Comparison of ENCODE assay signal across 9 cellular contexts in genomic region chr1:150168960-150169565, GRCh38. TPM values are rescaled to one million over a fixed set of nuclear protein-coding genes. Genes with fewer than 3 reads are reported as not detected.
DNase-seq lines count a peak whose midpoint lies in the region; ATAC-seq, FAIRE-seq and TF ChIP-seq lines count a peak whose summit lies in the region.
"Had no signal": no experiment of that assay in that cellular context is flagged by ENCODE, and none has a peak within 500 bp of the region (broad histone marks: within the 10 kb centered on the region; RNA-seq: fewer than 3 reads in every experiment).

No MANE protein-coding gene starts in this region.

- intact Hi-C loops in activated CD8-positive, alpha-beta T cell treated with anti-CD3 and anti-CD28 coated beads for 36 hours (cut with micrococcal nuclease) = loop anchor here (2.0 to 5.0 kb wide), 2 partner anchors 96 to 207 kb away; no protein-coding TSS in a partner anchor
- intact Hi-C loops in mucosa of descending colon (cut with DNase I, micrococcal nuclease) = loop anchor here (10.0 kb wide), 2 partner anchors 94 to 204 kb away; no protein-coding TSS in a partner anchor

- H3K79me2 ChIP-seq in H1 (ENCODE audit: control insufficient read depth in 1 of 2, insufficient read depth in 2 of 2, low read length in 2 of 2) = no peaks in the 10 kb centered on the region

- no peak overlapping the region for H3K56ac ChIP-seq in H1 (replicated peaks; ENCODE audit: insufficient read length, low read depth, low read length)

- no peak overlapping the region for H3K14ac ChIP-seq in H1 (ENCODE audit: insufficient read length)

- H3K27ac Mint-ChIP-seq in activated CD8-positive, alpha-beta T cell treated with anti-CD3 and anti-CD28 coated beads for 36 hours = no peak overlapping the region
- H3K27ac Mint-ChIP-seq in type B pancreatic cell = no peak overlapping the region

- POLR2A ChIA-PET in activated CD8-positive, alpha-beta T cell treated with anti-CD3 and anti-CD28 coated beads for 36 hours (lab: Charles Lee) = interaction anchor here (0.5 to 1.0 kb wide), 2 partner anchors 96 to 143 kb away, joined by 3 read pairs; no protein-coding TSS in a partner anchor
- POLR2A ChIA-PET in H1 (lab: Charles Lee; ENCODE audit: partially characterized antibody) = interaction anchor here (0.6 to 1.4 kb wide), 6 partner anchors 39 to 324 kb away, joined by 3 to 6 read pairs (median 4); partner anchors contain the start of gene OTUD7B

- H2BK5ac ChIP-seq in H1 (ENCODE audit: low read depth, low read length) = no peak overlapping the region

- H3K4me3 Mint-ChIP-seq in activated CD8-positive, alpha-beta T cell treated with anti-CD3 and anti-CD28 coated beads for 36 hours = no peak overlapping the region
- H3K4me3 Mint-ChIP-seq in type B pancreatic cell = no peak overlapping the region

- CTCF ChIA-PET in activated CD8-positive, alpha-beta T cell treated with anti-CD3 and anti-CD28 coated beads for 36 hours (lab: Charles Lee) = interaction anchor here (0.7 to 6.1 kb wide), 19 partner anchors 9 to 281 kb away, joined by 3 to 54 read pairs (median 3); partner anchors contain the start of gene VPS45
- CTCF ChIA-PET in H1 (lab: Charles Lee; ENCODE audit: partially characterized antibody) = interaction anchor here (0.6 to 6.6 kb wide), 30 partner anchors 9 to 282 kb away, joined by 3 to 34 read pairs (median 4); a partner anchor contains a TSS

- DNase-seq in NCI-H69 (lab: John Stamatoyannopoulos, UW) (peak; percentile 75), H1 (ENCODE audit: low read depth in 1 of 2, low spot score in 2 of 2) (peak in 1 of 2 experiments; percentile 86), mucosa of descending colon (peak in 2 of 3 donors; percentile 75 to 81), type B pancreatic cell (ENCODE audit: extremely low spot score, unreplicated experiment) (no peak)
- DNase-seq in activated CD8-positive, alpha-beta T cell treated with anti-CD3 and anti-CD28 coated beads for 36 hours = peak; percentile 82

- no peak overlapping the region for H3K23ac ChIP-seq in H1 (ENCODE audit: insufficient read length)

- TF ChIP-seq CTCF in 22Rv1 (IDR thresholded peaks at IDR 0.05) (peak; percentile 92), GM12875 (IDR thresholded peaks at IDR 0.05; ENCODE audit: borderline replicate concordance, insufficient read depth, low read depth, low read length) (peak; percentile 76), H1 (IDR thresholded peaks at IDR 0.05; ENCODE audit: control extremely low read depth in 1 of 3, insufficient read depth in 1 of 3, low read depth in 1 of 3, low read length in 3 of 3) (peak; percentile 74 to 78 (median 78)), mucosa of descending colon (IDR thresholded peaks at IDR 0.05) (peak; percentile 35), type B pancreatic cell (conservative IDR thresholded peaks at IDR 0.05) (peak; percentile 83)
- peak; percentile 72 for TF ChIP-seq CTCF in activated CD8-positive, alpha-beta T cell treated with anti-CD3 and anti-CD28 coated beads for 36 hours (IDR thresholded peaks at IDR 0.05)

- TF ChIP-seq RAD21 in H1 (IDR thresholded peaks at IDR 0.05 in 1 of 2, conservative IDR thresholded peaks at IDR 0.05 in 1 of 2; ENCODE audit: low read depth in 2 of 2, low read length in 2 of 2) = peak; percentile 83 to 89

- H3K36me3 ChIP-seq in H1 (ENCODE audit: control insufficient read depth in 2 of 4, insufficient read depth in 4 of 4, low read length in 3 of 4) (no peaks in the 10 kb centered on the region), mucosa of descending colon (ENCODE audit: low read depth) (no peaks in the 10 kb centered on the region)

- H3K4me1 Mint-ChIP-seq in activated CD8-positive, alpha-beta T cell treated with anti-CD3 and anti-CD28 coated beads for 36 hours (ENCODE audit: low read depth) = no peaks in the 10 kb centered on the region
- H3K4me1 Mint-ChIP-seq in type B pancreatic cell (ENCODE audit: unreplicated experiment) = peaks cover 34% of the 10 kb centered on the region

- TF ChIP-seq EP300 in H1 (IDR thresholded peaks at IDR 0.05; ENCODE audit: borderline replicate concordance in 1 of 2, low read depth in 2 of 2, low read length in 2 of 2) = no peak

- H4K8ac ChIP-seq in H1 (ENCODE audit: extremely low read depth, insufficient read depth, low read length) = no peak overlapping the region

- no peak overlapping the region for H2BK15ac ChIP-seq in H1 (ENCODE audit: low read length)

- no peaks in the 10 kb centered on the region for H3K9me3 Mint-ChIP-seq in activated CD8-positive, alpha-beta T cell treated with anti-CD3 and anti-CD28 coated beads for 36 hours
- H3K9me3 Mint-ChIP-seq in type B pancreatic cell = no peaks in the 10 kb centered on the region

- H2BK12ac ChIP-seq in H1 (ENCODE audit: low read depth, low read length) = no peak overlapping the region

- no peaks in the 10 kb centered on the region for H4K20me1 ChIP-seq in H1 (replicated peaks in 1 of 2; ENCODE audit: control insufficient read depth in 1 of 2, insufficient read depth in 2 of 2, low read length in 2 of 2)

- no peak overlapping the region for H4K5ac ChIP-seq in H1 (ENCODE audit: insufficient read length, low read depth, low read length)

- H3K27ac ChIP-seq in 22Rv1 = no peak overlapping the region
- H3K27ac ChIP-seq in H1 (ENCODE audit: low read depth, low read length) = no peak overlapping the region

- H2AFZ ChIP-seq in H1 (ENCODE audit: low read length) = no peak overlapping the region

- no peak overlapping the region for H3K4me3 ChIP-seq in GM12875 (ENCODE audit: low read depth, low read length)
- H3K4me3 ChIP-seq in H1 (ENCODE audit: extremely low read depth in 1 of 4, insufficient read depth in 2 of 4, low read depth in 3 of 4, low read length in 4 of 4) = no peak overlapping the region
- no peak overlapping the region for H3K4me3 ChIP-seq in mucosa of descending colon

- no peak overlapping the region for H3K18ac ChIP-seq in H1 (ENCODE audit: extremely low read depth, low read length)

- no peaks in the 10 kb centered on the region for H3K27me3 ChIP-seq in H1 (replicated peaks in 1 of 4; ENCODE audit: control insufficient read depth in 3 of 4, extremely low read depth in 1 of 4, insufficient read depth in 3 of 4, low read length in 3 of 4)

- no peak overlapping the region for H2BK20ac ChIP-seq in H1 (ENCODE audit: low read length)

- no peak for TF ChIP-seq POLR2A in H1 (IDR thresholded peaks at IDR 0.05; ENCODE audit: control extremely low read depth in 1 of 2, low read depth in 2 of 2, low read length in 2 of 2)

- H3K27me3 Mint-ChIP-seq in activated CD8-positive, alpha-beta T cell treated with anti-CD3 and anti-CD28 coated beads for 36 hours = no peaks in the 10 kb centered on the region
- no peaks in the 10 kb centered on the region for H3K27me3 Mint-ChIP-seq in type B pancreatic cell

- no peaks in the 10 kb centered on the region for H3K36me3 Mint-ChIP-seq in activated CD8-positive, alpha-beta T cell treated with anti-CD3 and anti-CD28 coated beads for 36 hours (ENCODE audit: low read depth)
- no peaks in the 10 kb centered on the region for H3K36me3 Mint-ChIP-seq in type B pancreatic cell

- peak; percentile 79 for ATAC-seq in activated CD8-positive, alpha-beta T cell treated with anti-CD3 and anti-CD28 coated beads for 36 hours
- ATAC-seq in mucosa of descending colon = peak; percentile 59
- no peak for ATAC-seq in HG03521 (IDR thresholded peaks at IDR 0.05; ENCODE audit: unreplicated experiment)

- H3K4me1 ChIP-seq in H1 (replicated peaks in 1 of 4; ENCODE audit: control insufficient read depth in 3 of 4, insufficient read depth in 4 of 4, low read length in 3 of 4) = peaks cover 0 to 3% (median 2%) of the 10 kb centered on the region in 4 experiments; a peak in 4 of 7 replicates
- peaks cover 4% of the 10 kb centered on the region for H3K4me1 ChIP-seq in mucosa of descending colon (ENCODE audit: low read depth)

- no peaks in the 10 kb centered on the region for H3K79me1 ChIP-seq in H1 (ENCODE audit: low read depth, low read length)

- H3K9me3 ChIP-seq in H1 (ENCODE audit: insufficient read depth in 2 of 2, low read depth in 1 of 2, low read length in 1 of 2) = no peaks in the 10 kb centered on the region
- no peaks in the 10 kb centered on the region for H3K9me3 ChIP-seq in mucosa of descending colon

- H3K4ac ChIP-seq in H1 (replicated peaks; ENCODE audit: insufficient read length, low read depth, low read length) = no peak overlapping the region

- no peak overlapping the region for H3K9ac ChIP-seq in H1 (replicated peaks in 1 of 4; ENCODE audit: extremely low read depth in 1 of 4, low read depth in 3 of 4, low read length in 3 of 4)

- no peak overlapping the region for H2BK120ac ChIP-seq in H1 (replicated peaks; ENCODE audit: low read depth, low read length)

- no peak overlapping the region for H3K4me2 ChIP-seq in H1 (ENCODE audit: insufficient read depth in 1 of 2, low read depth in 2 of 2, low read length in 2 of 2)

- no peak overlapping the region for H2AK5ac ChIP-seq in H1 (ENCODE audit: low read depth, low read length)

- WGBS in H1 (ENCODE audit: extremely low coverage in 1 of 2, insufficient coverage in 1 of 2, insufficient read length in 1 of 2, insufficient replicate concordance in 2 of 2, low coverage in 1 of 2, low lambda C conversion rate in 2 of 2, missing lambda C conversion rate in 1 of 2), 2 experiments = 50% methylated on average over 6 of the region's 6 CpGs; no CpG with 5 or more reads in 1 of the 2 experiments

- H3K23me2 ChIP-seq in H1 (ENCODE audit: low read depth, low read length) = no peaks in the 10 kb centered on the region

- H4K91ac ChIP-seq in H1 (replicated peaks; ENCODE audit: insufficient read length, low read length) = no peak overlapping the region

- FAIRE-seq in H1 (lab: Jason Lieb, UNC) = no peak
- FAIRE-seq: colon had no signal

TF ChIP-seq in H1, 55 proteins besides CTCF, POLR2A, EP300 and RAD21:
- TF ChIP-seq SUZ12 (IDR thresholded peaks at IDR 0.05; ENCODE audit: low read length) (no peak), YY1 (IDR thresholded peaks at IDR 0.05; ENCODE audit: low read depth, low read length) (peak; percentile 56; the same call in 1 of the 2 replicates)

RNA-seq across cellular contexts. Expression of gene PLEKHO1, which starts 19.3 kb away (rescaled TPM):
- total RNA-seq in activated CD8-positive, alpha-beta T cell treated with anti-CD3 and anti-CD28 coated beads for 36 hours = 10 to 100 TPM; 18.2 to 19.0 TPM
- 35.0 and 37.0 TPM in 2 replicates for total RNA-seq in H1 (2021; fragmentation: NEBNext Ultra II Directional; extraction: Animal tissue kit (Norgen Biotek cat#: 25700))
- 23.2 and 26.0 TPM in 2 replicates for polyA plus RNA-seq in H1 (2011; rRNA removed)
- 26.6 TPM for polyA plus RNA-seq in H1 (2011; cell fraction: cytosol; rRNA removed)
- polyA plus RNA-seq in H1 (2011; cell fraction: nucleus; rRNA removed) = 43.8 TPM
- 26.9 to 31.0 TPM (median 29.7 TPM) in 4 replicates for polyA plus RNA-seq in H1 (2012, experiment 1 of 2)
- polyA plus RNA-seq in H1 (2012, experiment 2 of 2) = 34.8 TPM
- 30.7 TPM for polyA plus RNA-seq in H1 (2013, experiment 1 of 2)
- 30.3 TPM for polyA plus RNA-seq in H1 (2013, experiment 2 of 2)
- polyA minus RNA-seq in H1 (2011; rRNA and poly(A)+ RNA removed) = 11.9 and 12.5 TPM in 2 replicates
- 13.4 TPM for polyA minus RNA-seq in H1 (2011; cell fraction: cytosol; rRNA and poly(A)+ RNA removed)
- 19.0 TPM for polyA minus RNA-seq in H1 (2011; cell fraction: nucleus; rRNA and poly(A)+ RNA removed)
- total RNA-seq in mucosa of descending colon (100 to 1,000 TPM in 1 of 3 donors, 10 to 100 TPM in 2; 10.0 to 228 (median 21.9) TPM), type B pancreatic cell (ENCODE audit: low replicate concordance) (27.1 and 72.0 TPM in 2 replicates)

Comparison
In these comparisons a context has a peak if more than half of its experiments do, and no peak if none do; other contexts are left out.
1. CTCF ChIP-seq: peak in every context shown above with its lines; median percentile 92 in 22Rv1; 83 in type B pancreatic cell; 78 in H1; 76 in GM12875; 72 in activated CD8-positive, alpha-beta T cell treated with anti-CD3 and anti-CD28 coated beads for 36 hours; 35 in mucosa of descending colon.